In the genomic region with DNA sequence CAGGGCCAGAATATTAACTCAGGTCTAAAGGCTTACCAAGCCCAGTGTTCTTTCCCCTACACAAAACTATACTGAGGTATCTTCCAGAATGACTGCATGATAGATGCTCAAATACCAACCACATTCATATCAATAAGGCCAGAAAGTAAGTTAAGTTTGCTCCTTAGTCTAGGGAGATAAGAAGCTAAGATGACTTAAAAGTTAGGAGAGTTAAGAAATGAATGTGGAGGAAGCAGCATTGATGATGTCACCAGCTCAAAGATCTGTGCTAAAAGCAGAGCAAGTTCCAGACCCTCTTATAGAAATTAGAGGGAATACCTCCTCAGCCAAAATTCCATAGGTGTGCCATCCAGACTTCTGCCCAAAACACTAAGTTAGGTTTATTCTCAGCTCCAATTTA, we compare ENCODE assay signal across 20 cellular contexts. TPM values are rescaled to one million over a fixed set of nuclear protein-coding genes. Genes with fewer than 3 reads are reported as not detected.
DNase-seq lines count a peak whose midpoint lies in the region; ATAC-seq and TF ChIP-seq lines count a peak whose summit lies in the region.
"Had no signal": no experiment of that assay in that cellular context is flagged by ENCODE, and none has a peak within 500 bp of the region (broad histone marks: within the 10 kb centered on the region; RNA-seq: fewer than 3 reads in every experiment).

No MANE protein-coding gene starts in this region.

- intact Hi-C loops in activated CD4-positive, alpha-beta T cell treated with anti-CD3 and anti-CD28 coated beads for 36 hours (cut with DNase I, micrococcal nuclease) = no loop called here
- intact Hi-C loops in CD4-positive, alpha-beta T cell (cut with DNase I, micrococcal nuclease) = no loop called here

- peak; percentile 47 for ATAC-seq in activated CD4-positive, alpha-beta T cell treated with anti-CD3 and anti-CD28 coated beads for 36 hours
- no peak for ATAC-seq in CD4-positive, alpha-beta T cell (ENCODE audit: poor library complexity)
- no peak for ATAC-seq in GM19328 (IDR thresholded peaks at IDR 0.05; ENCODE audit: unreplicated experiment)
- ATAC-seq: body of pancreas, pancreas had no signal

- no peaks in the 10 kb centered on the region for H3K27me3 Mint-ChIP-seq in activated CD4-positive, alpha-beta T cell treated with anti-CD3 and anti-CD28 coated beads for 36 hours
- no peaks in the 10 kb centered on the region for H3K27me3 Mint-ChIP-seq in type B pancreatic cell
- no peaks in the 10 kb centered on the region for H3K27me3 Mint-ChIP-seq in CD4-positive, alpha-beta T cell
- H3K27me3 Mint-ChIP-seq: CD4-positive, CD25-positive, alpha-beta regulatory T cell had no signal

- POLR2A ChIA-PET in activated CD4-positive, alpha-beta T cell treated with anti-CD3 and anti-CD28 coated beads for 36 hours (lab: Charles Lee) = no interaction called here
- POLR2A ChIA-PET in CD4-positive, alpha-beta T cell (lab: Charles Lee) = interaction anchor here (0.7 kb wide), 1 partner anchor 1172 kb away, joined by 3 read pairs; no protein-coding TSS in a partner anchor

- H3K27me3 ChIP-seq in CD4-positive, alpha-beta T cell (ENCODE audit: control insufficient read depth, insufficient read depth, low read length) = no peaks in the 10 kb centered on the region
- H3K27me3 ChIP-seq: body of pancreas, pancreas had no signal

- no peaks in the 10 kb centered on the region for H3K9me3 Mint-ChIP-seq in activated CD4-positive, alpha-beta T cell treated with anti-CD3 and anti-CD28 coated beads for 36 hours (ENCODE audit: low read depth)
- peaks cover 3% of the 10 kb centered on the region for H3K9me3 Mint-ChIP-seq in type B pancreatic cell
- no peaks in the 10 kb centered on the region for H3K9me3 Mint-ChIP-seq in CD4-positive, alpha-beta T cell
- H3K9me3 Mint-ChIP-seq: CD4-positive, CD25-positive, alpha-beta regulatory T cell had no signal

- no peak for DNase-seq in activated CD4-positive, alpha-beta T cell treated with anti-CD3 and anti-CD28 coated beads for 36 hours
- no peak for DNase-seq in activated CD4-positive, alpha-beta T cell treated with anti-CD3 and anti-CD28 coated beads, Interleukin-2, amount 50 U/mL, for 48 hours
- DNase-seq in fibroblast of pulmonary artery (ENCODE audit: low read depth) (peak; percentile 24), type B pancreatic cell (ENCODE audit: extremely low spot score, unreplicated experiment) (no peak), cerebellar nuclear complex (lab: John Stamatoyannopoulos, UW) (no peak)
- DNase-seq in CD4-positive, alpha-beta T cell = no peak
- DNase-seq: activated CD4-positive, alpha-beta T cell treated with anti-CD3 and anti-CD28 coated beads for 48 hours; activated CD8-positive, alpha-beta memory T cell treated with anti-CD3 and anti-CD28 coated beads, Interleukin-2, amount 50 U/mL, for 48 hours; activated naive CD4-positive, alpha-beta T cell treated with anti-CD3 and anti-CD28 coated beads, Interleukin-2, amount 50 U/mL, for 16 hours; body of pancreas; CD4-positive, CD25-positive, alpha-beta regulatory T cell; DND-41; NCI-H1694; NCI-H446 treated with DMSO at 0.1 percent for 48 hours; pancreas; SIG-M5; stimulated activated CD4-positive, alpha-beta T cell treated with anti-CD3 and anti-CD28 coated beads, Interleukin-4, amount 100 ng/mL, for 4 hours had no signal

- peak overlapping the region; percentile 97 for H3K27ac ChIP-seq in VCaP
- H3K27ac ChIP-seq in CD4-positive, alpha-beta T cell (ENCODE audit: low read depth, low read length) = no peak overlapping the region
- H3K27ac ChIP-seq: 22Rv1, pancreas had no signal

- H3K4me3 ChIP-seq in fibroblast of pulmonary artery (replicated peaks; ENCODE audit: low read depth, low read length) = no peak overlapping the region
- H3K4me3 ChIP-seq: body of pancreas, pancreas had no signal

- CTCF ChIA-PET in activated CD4-positive, alpha-beta T cell treated with anti-CD3 and anti-CD28 coated beads for 36 hours (lab: Charles Lee) = interaction anchor here (0.6 to 1.7 kb wide), 4 partner anchors 13 to 827 kb away, joined by 3 to 6 read pairs (median 3); no protein-coding TSS in a partner anchor
- CTCF ChIA-PET in CD4-positive, alpha-beta T cell (lab: Charles Lee) = interaction anchor here (0.5 kb wide), 1 partner anchor 8 kb away, joined by 3 read pairs; no protein-coding TSS in a partner anchor

- no peak overlapping the region for H3K27ac Mint-ChIP-seq in activated CD4-positive, alpha-beta T cell treated with anti-CD3 and anti-CD28 coated beads for 36 hours
- H3K27ac Mint-ChIP-seq in type B pancreatic cell = peak overlapping the region; percentile 30
- H3K27ac Mint-ChIP-seq in CD4-positive, alpha-beta T cell = no peak overlapping the region

- H3K4me1 Mint-ChIP-seq in activated CD4-positive, alpha-beta T cell treated with anti-CD3 and anti-CD28 coated beads for 36 hours = peaks cover 42% of the 10 kb centered on the region
- peaks cover 38% of the 10 kb centered on the region for H3K4me1 Mint-ChIP-seq in type B pancreatic cell (ENCODE audit: unreplicated experiment)
- peaks cover 57% of the 10 kb centered on the region for H3K4me1 Mint-ChIP-seq in CD4-positive, alpha-beta T cell (ENCODE audit: low read depth)

- no peak overlapping the region for H3K4me3 Mint-ChIP-seq in activated CD4-positive, alpha-beta T cell treated with anti-CD3 and anti-CD28 coated beads for 36 hours
- H3K4me3 Mint-ChIP-seq in type B pancreatic cell = peak overlapping the region; percentile 7
- no peak overlapping the region for H3K4me3 Mint-ChIP-seq in CD4-positive, alpha-beta T cell
- H3K4me3 Mint-ChIP-seq: CD4-positive, CD25-positive, alpha-beta regulatory T cell had no signal

- H3K9me3 ChIP-seq in CD4-positive, alpha-beta T cell (ENCODE audit: control insufficient read depth, low read length) = no peaks in the 10 kb centered on the region
- H3K9me3 ChIP-seq: body of pancreas, pancreas had no signal

- TF ChIP-seq CTCF in VCaP (conservative IDR thresholded peaks at IDR 0.05) (no peak), fibroblast of pulmonary artery (IDR thresholded peaks at IDR 0.05; ENCODE audit: low read length, missing control alignments) (no peak), type B pancreatic cell (conservative IDR thresholded peaks at IDR 0.05) (no peak)
- no peak for TF ChIP-seq CTCF in CD4-positive, alpha-beta T cell (IDR thresholded peaks at IDR 0.05)

- H3K36me3 Mint-ChIP-seq in activated CD4-positive, alpha-beta T cell treated with anti-CD3 and anti-CD28 coated beads for 36 hours (ENCODE audit: low read depth) = peaks cover 15% of the 10 kb centered on the region
- peaks cover 37% of the 10 kb centered on the region for H3K36me3 Mint-ChIP-seq in type B pancreatic cell
- H3K36me3 Mint-ChIP-seq in CD4-positive, alpha-beta T cell (ENCODE audit: low read depth) = peaks cover 7% of the 10 kb centered on the region

RNA-seq across cellular contexts. Expression of a gene that starts 6.1 kb away (rescaled TPM):
- 10 to 100 TPM; 32.2 to 33.3 TPM for total RNA-seq in activated CD4-positive, alpha-beta T cell treated with anti-CD3 and anti-CD28 coated beads for 36 hours
- total RNA-seq in type B pancreatic cell (ENCODE audit: low replicate concordance) = 77.3 and 109 TPM in 2 replicates
- total RNA-seq in CD4-positive, alpha-beta T cell = 10 to 100 TPM; 35.7 to 40.2 TPM
